In genomic region chr3:48222616-48223513, GRCh38 we compare ENCODE assay signal across 9 cellular contexts. TPM values are rescaled to one million over a fixed set of nuclear protein-coding genes. Genes with fewer than 3 reads are reported as not detected.
A peak's percentile ranks its signal among the peaks of the same experiment; 100 is the strongest.
DNase-seq lines count a peak whose midpoint lies in the region; ATAC-seq and TF ChIP-seq lines count a peak whose summit lies in the region.
"Had no signal": no experiment of that assay in that cellular context is flagged by ENCODE, and none has a peak within 500 bp of the region (broad histone marks: within the 10 kb centered on the region; RNA-seq: fewer than 3 reads in every experiment).

Gene CAMP (plus strand): TSS chr3:48223495. CDS start chr3:48223512, 17 bp downstream.

- H3K9me3 ChIP-seq in Caco-2 = no peaks in the 10 kb centered on the region
- no peaks in the 10 kb centered on the region for H3K9me3 ChIP-seq in body of pancreas
- H3K9me3 ChIP-seq: HAP-1 had no signal

- H3K27me3 ChIP-seq in Caco-2 (replicated peaks; ENCODE audit: control insufficient read depth, insufficient read depth, low read length) (no peaks in the 10 kb centered on the region), body of pancreas (no peaks in the 10 kb centered on the region)

- H3K4me1 ChIP-seq in Caco-2 (no peaks in the 10 kb centered on the region), body of pancreas (peaks cover 2% of the 10 kb centered on the region)
- H3K4me1 ChIP-seq: HAP-1 had no signal

- no peaks in the 10 kb centered on the region for H3K4me1 Mint-ChIP-seq in Caco-2 (ENCODE audit: low read depth, unreplicated experiment)
- H3K4me1 Mint-ChIP-seq in memory B cell = peaks cover 50% of the 10 kb centered on the region

- H3K36me3 Mint-ChIP-seq in Caco-2 (ENCODE audit: insufficient read depth, unreplicated experiment) = no peaks in the 10 kb centered on the region
- no peaks in the 10 kb centered on the region for H3K36me3 Mint-ChIP-seq in memory B cell

- 66 to 83% methylated on average over 9 to 11 of the region's 11 CpGs for WGBS in body of pancreas, 2 donors

- intact Hi-C loops in Caco-2 (cut with micrococcal nuclease; ENCODE audit: unreplicated experiment) (no loop called here), body of pancreas (cut with DNase I) (no loop called here)

- H3K27ac ChIP-seq in body of pancreas = no peak within 1 kb of the TSS

- H3K27ac Mint-ChIP-seq in Caco-2 (ENCODE audit: unreplicated experiment) = no peak within 1 kb of the TSS
- H3K27ac Mint-ChIP-seq in memory B cell = peak within 1 kb of the TSS; percentile 84

- CTCF ChIA-PET in Caco-2 (lab: Charles Lee) = interaction anchor here (0.6 to 0.7 kb wide), 2 partner anchors 27 to 213 kb away, joined by 3 to 7 read pairs; no protein-coding TSS in a partner anchor

- DNase-seq in Caco-2 (peak; percentile 14 to 39), Kasumi-1 (lab: John Stamatoyannopoulos, UW) (peak; percentile 60 to 85), body of pancreas (peak; percentile 29 to 79 (median 44)), memory B cell (ENCODE audit: low spot score in 2 of 2) (peak; percentile 32 to 36)

- no peak within 1 kb of the TSS for H3K4me3 ChIP-seq in Caco-2 (ENCODE audit: low read depth, low read length)
- no peak within 1 kb of the TSS for H3K4me3 ChIP-seq in body of pancreas
- H3K4me3 ChIP-seq: HAP-1 had no signal

- no peak for TF ChIP-seq CTCF in Caco-2 (IDR thresholded peaks at IDR 0.05; ENCODE audit: insufficient read depth in 1 of 2, low read depth in 1 of 2, low read length in 1 of 2, severe bottlenecking in 1 of 2, unreplicated experiment in 1 of 2)
- no peak for TF ChIP-seq CTCF in body of pancreas (IDR thresholded peaks at IDR 0.05)

- POLR2A ChIA-PET in Caco-2 (lab: Charles Lee) = no interaction called here

- no TSS peak for BruUV-seq in Caco-2 (replicated peaks; lab: Mats Ljungman, UMichigan)

- H3K27me3 Mint-ChIP-seq in Caco-2 (ENCODE audit: insufficient read depth, unreplicated experiment) (no peaks in the 10 kb centered on the region), memory B cell (no peaks in the 10 kb centered on the region)

- H3K4me3 Mint-ChIP-seq in Caco-2 (ENCODE audit: unreplicated experiment) = no peak within 1 kb of the TSS
- peak within 1 kb of the TSS; percentile 63 for H3K4me3 Mint-ChIP-seq in memory B cell

- H3K36me3 ChIP-seq in Caco-2 (ENCODE audit: control insufficient read depth, insufficient read depth, low read length) (no peaks in the 10 kb centered on the region), body of pancreas (replicated peaks in 1 of 2; ENCODE audit: insufficient read depth in 1 of 2, low read depth in 2 of 2) (no peaks in the 10 kb centered on the region)
- H3K36me3 ChIP-seq: HAP-1 had no signal

- ATAC-seq in GM21360 (IDR thresholded peaks at IDR 0.05; ENCODE audit: unreplicated experiment) (peak; percentile 53), body of pancreas (no peak), memory B cell (ENCODE audit: low read depth) (peak; percentile 76), GM18909 (IDR thresholded peaks at IDR 0.05; ENCODE audit: poor library complexity, unreplicated experiment) (no peak), HG03520 (IDR thresholded peaks at IDR 0.05; ENCODE audit: unreplicated experiment) (no peak), GM18870 (IDR thresholded peaks at IDR 0.05; ENCODE audit: unreplicated experiment) (no peak)

- TF ChIP-seq POLR2A in body of pancreas (IDR thresholded peaks at IDR 0.05) = no peak

- no peaks in the 10 kb centered on the region for H3K9me3 Mint-ChIP-seq in Caco-2 (ENCODE audit: unreplicated experiment)
- no peaks in the 10 kb centered on the region for H3K9me3 Mint-ChIP-seq in memory B cell

RNA-seq across cellular contexts. Expression of gene CAMP, which starts in this region (rescaled TPM):
- total RNA-seq in Caco-2 (2022) (not detected in 2 replicates), body of pancreas (not detected)

Comparison
In these comparisons a context has a peak if more than half of its experiments do, and no peak if none do; other contexts are left out.
1. Peak in DNase-seq in Caco-2; RNA of the gene not detected or under 1 TPM.
2. Peak in DNase-seq in body of pancreas; RNA of the gene not detected or under 1 TPM.
3. ATAC-seq: peak in GM21360 (single experiment) and memory B cell (single experiment); none in body of pancreas (single experiment), GM18909 (single experiment), HG03520 (single experiment) and GM18870 (single experiment).
4. Peak in every context shown above with its lines, with median percentiles within 50 percentile points of each other: DNase-seq.